Comparison of ENCODE assay signal across 8 cellular contexts in genomic region chr6:37258405-37258704, GRCh38. TPM values are rescaled to one million over a fixed set of nuclear protein-coding genes. Genes with fewer than 3 reads are reported as not detected.
DNase-seq lines count a peak whose midpoint lies in the region; ATAC-seq and TF ChIP-seq lines count a peak whose summit lies in the region.

No MANE protein-coding gene starts in this region.

- peak overlapping the region; percentile 56 for H3K23ac ChIP-seq in neuronal stem cell (ENCODE audit: low read depth, low read length, poor library complexity)

- peak overlapping the region; percentile 95 for H3K27ac ChIP-seq in CD8-positive, alpha-beta memory T cell (ENCODE audit: low read depth, low read length)
- H3K27ac ChIP-seq in PC-3 (ENCODE audit: low read length), result 0 out of 2 replicates have a peak overlapping the region, but pooled peaks have one; percentile 4
- no peak overlapping the region for H3K27ac ChIP-seq in neuronal stem cell (replicated peaks; ENCODE audit: low read length)

- H3K9me3 ChIP-seq in CD8-positive, alpha-beta memory T cell (ENCODE audit: low read length), result no peaks in the 10 kb centered on the region
- H3K9me3 ChIP-seq in PC-3 (ENCODE audit: low read length) (no peaks in the 10 kb centered on the region), neuronal stem cell (replicated peaks in 1 of 2; ENCODE audit: control insufficient read depth in 2 of 2, insufficient read depth in 1 of 2, low read depth in 1 of 2, low read length in 2 of 2) (no peaks in the 10 kb centered on the region)

- H2BK15ac ChIP-seq in neuronal stem cell (ENCODE audit: low read length), result no peak overlapping the region

- H3K4ac ChIP-seq in neuronal stem cell (ENCODE audit: low read length), result no peak overlapping the region

- H3K4me2 ChIP-seq in PC-3 (ENCODE audit: low read length) (peak overlapping the region; percentile 100), neuronal stem cell (ENCODE audit: insufficient read depth, low read length, poor library complexity, severe bottlenecking) (peak overlapping the region; percentile 78)

- H3K36me3 Mint-ChIP-seq in CD8-positive, alpha-beta memory T cell, result peaks cover 0 to 14% (median 5%) of the 10 kb centered on the region in 3 donors
- H3K36me3 Mint-ChIP-seq in endothelial cell (ENCODE audit: low read depth, unreplicated experiment), result peaks cover 8% of the 10 kb centered on the region

- peaks cover 55% of the 10 kb centered on the region for H3K79me2 ChIP-seq in PC-3 (ENCODE audit: low read length)

- H3K9me2 ChIP-seq in PC-3 (replicated peaks; ENCODE audit: low read length), result no peaks in the 10 kb centered on the region

- peaks cover 29% of the 10 kb centered on the region for H3K4me1 ChIP-seq in CD8-positive, alpha-beta memory T cell (ENCODE audit: insufficient read depth, low read length)
- peaks cover 25% of the 10 kb centered on the region for H3K4me1 ChIP-seq in PC-3 (ENCODE audit: insufficient read depth, low read length)
- H3K4me1 ChIP-seq in neuronal stem cell (ENCODE audit: control insufficient read depth in 2 of 2, insufficient read depth in 1 of 2, low read depth in 1 of 2, low read length in 2 of 2), result peaks cover 2 to 3% of the 10 kb centered on the region in 2 donors

- peaks cover 2% of the 10 kb centered on the region for H3K79me1 ChIP-seq in neuronal stem cell (ENCODE audit: low read depth, low read length)

- H3K14ac ChIP-seq in neuronal stem cell (ENCODE audit: low read length), result no peak overlapping the region

- H3K4me3 ChIP-seq in CD8-positive, alpha-beta memory T cell (ENCODE audit: low read length), result peak overlapping the region; percentile 95
- H3K4me3 ChIP-seq in PC-3 (ENCODE audit: low read length) (peak overlapping the region; percentile 98), neuronal stem cell (ENCODE audit: low read length in 2 of 2) (peak overlapping the region; percentile 70 to 90)

- H3K27me3 ChIP-seq in CD8-positive, alpha-beta memory T cell (ENCODE audit: insufficient read depth, low read length, poor library complexity, severe bottlenecking), result no peaks in the 10 kb centered on the region
- H3K27me3 ChIP-seq in PC-3 (ENCODE audit: low read length) (no peaks in the 10 kb centered on the region), neuronal stem cell (ENCODE audit: control insufficient read depth in 3 of 3, insufficient read depth in 3 of 3, low read depth in 1 of 3, low read length in 3 of 3) (peaks cover 0 to 2% (median 0%) of the 10 kb centered on the region in 3 experiments)

- H3K36me3 ChIP-seq in CD8-positive, alpha-beta memory T cell (ENCODE audit: insufficient read depth, low read length), result no peaks in the 10 kb centered on the region
- H3K36me3 ChIP-seq in PC-3 (ENCODE audit: low read depth, low read length) (no peaks in the 10 kb centered on the region), neuronal stem cell (replicated peaks in 1 of 2; ENCODE audit: control insufficient read depth in 2 of 2, insufficient read depth in 2 of 2, low read length in 2 of 2) (no peaks in the 10 kb centered on the region)

- no CpG with 5 or more reads among the region's 7 CpGs for WGBS in neuronal stem cell (ENCODE audit: extremely low coverage in 2 of 2, insufficient read length in 2 of 2, insufficient replicate concordance in 1 of 2), 2 donors

- H3K27me3 Mint-ChIP-seq in CD8-positive, alpha-beta memory T cell, result peaks cover 0 to 2% of the 10 kb centered on the region in 2 donors
- H3K27me3 Mint-ChIP-seq in endothelial cell (ENCODE audit: unreplicated experiment), result peaks cover 8% of the 10 kb centered on the region

- no peak; the same call in 1 of the 2 replicates for ATAC-seq in PC-3
- no peak for ATAC-seq in GM21529 (IDR thresholded peaks at IDR 0.05; ENCODE audit: unreplicated experiment)

- H3K18ac ChIP-seq in neuronal stem cell (ENCODE audit: low read length), result no peak overlapping the region

- POLR2A ChIA-PET in CD8-positive, alpha-beta memory T cell (lab: Charles Lee), result interaction anchor here (0.6 kb wide), 1 partner anchor 376 kb away, joined by 3 read pairs; no protein-coding TSS in a partner anchor
- POLR2A ChIA-PET in PC-3 (lab: Charles Lee; ENCODE audit: unreplicated experiment), result no interaction called here

- H2BK5ac ChIP-seq in neuronal stem cell (ENCODE audit: low read length), result no peak overlapping the region

- no peak for DNase-seq in CD8-positive, alpha-beta memory T cell
- DNase-seq in PC-3 (peak; percentile 5), endothelial cell (ENCODE audit: low spot score) (no peak), neuronal stem cell (ENCODE audit: low spot score) (no peak), inferior parietal cortex (ENCODE audit: extremely low spot score) (no peak), posterior vena cava (ENCODE audit: low spot score) (no peak), GM10266 (ENCODE audit: extremely low spot score) (no peak)

- CTCF ChIA-PET in CD8-positive, alpha-beta memory T cell (lab: Charles Lee), result interaction anchor here (2.1 kb wide), 1 partner anchor 240 kb away, joined by 6 read pairs; no protein-coding TSS in a partner anchor
- CTCF ChIA-PET in PC-3 (lab: Charles Lee), result no interaction called here

- peaks cover 44 to 61% (median 57%) of the 10 kb centered on the region in 3 donors for H3K4me1 Mint-ChIP-seq in CD8-positive, alpha-beta memory T cell
- peaks cover 27% of the 10 kb centered on the region for H3K4me1 Mint-ChIP-seq in endothelial cell (ENCODE audit: unreplicated experiment)

- H2AFZ ChIP-seq in PC-3 (ENCODE audit: low read length), result peak overlapping the region; percentile 97
- H2AFZ ChIP-seq in neuronal stem cell (ENCODE audit: low read length), result peak overlapping the region; percentile 90

- H3K27ac Mint-ChIP-seq in CD8-positive, alpha-beta memory T cell, result peak overlapping the region; percentile 70 to 98 (median 92)
- H3K27ac Mint-ChIP-seq in endothelial cell (ENCODE audit: unreplicated experiment), result peak overlapping the region; percentile 99

- H4K20me1 ChIP-seq in PC-3 (ENCODE audit: low read length), result no peaks in the 10 kb centered on the region

- H3K9ac ChIP-seq in PC-3 (ENCODE audit: low read length), result peak overlapping the region; percentile 95
- H3K9ac ChIP-seq in neuronal stem cell (ENCODE audit: low read depth, low read length, poor library complexity), result peak overlapping the region; percentile 89

- H4K8ac ChIP-seq in neuronal stem cell (ENCODE audit: low read depth, low read length), result no peak overlapping the region

- BruUV-seq in PC-3 (replicated peaks; lab: Mats Ljungman, UMichigan), result TSS peak; percentile 51

- TF ChIP-seq CTCF in PC-3 (conservative IDR thresholded peaks at IDR 0.05; ENCODE audit: low read depth, low read length) (no peak), endothelial cell (IDR thresholded peaks at IDR 0.05; ENCODE audit: unreplicated experiment) (no peak), GM10266 (IDR thresholded peaks at IDR 0.05; ENCODE audit: control insufficient read depth, insufficient read depth, low read depth, missing control alignments) (no peak)

- H2AK5ac ChIP-seq in neuronal stem cell (ENCODE audit: low read depth, low read length), result no peak overlapping the region

- peak overlapping the region; percentile 81 to 97 (median 91) for H3K4me3 Mint-ChIP-seq in CD8-positive, alpha-beta memory T cell
- H3K4me3 Mint-ChIP-seq in endothelial cell (ENCODE audit: unreplicated experiment), result peak overlapping the region; percentile 97

- intact Hi-C loops in PC-3 (cut with micrococcal nuclease) (no loop called here), posterior vena cava (cut with DNase I) (no loop called here)

- H2BK12ac ChIP-seq in neuronal stem cell (ENCODE audit: low read length), result no peak overlapping the region

- no peaks in the 10 kb centered on the region for H3F3A ChIP-seq in PC-3 (ENCODE audit: low read length, unreplicated experiment)

- H2BK120ac ChIP-seq in neuronal stem cell (ENCODE audit: low read depth, low read length), result peak overlapping the region; percentile 24

- H4K91ac ChIP-seq in neuronal stem cell (ENCODE audit: low read depth, low read length, poor library complexity), result no peak overlapping the region

- no peaks in the 10 kb centered on the region for H3K9me3 Mint-ChIP-seq in CD8-positive, alpha-beta memory T cell
- H3K9me3 Mint-ChIP-seq in endothelial cell (ENCODE audit: unreplicated experiment), result no peaks in the 10 kb centered on the region

RNA-seq across cellular contexts. Expression of gene TMEM217, which starts 0.4 kb away (rescaled TPM):
- 1 to 10 TPM; 4.2 to 6.6 TPM for total RNA-seq in CD8-positive, alpha-beta memory T cell
- 0.44 TPM for polyA plus RNA-seq in CD8-positive, alpha-beta memory T cell
- 2.2 and 2.4 TPM in 2 replicates for total RNA-seq in PC-3 (2014; rRNA removed)
- total RNA-seq in endothelial cell (ENCODE audit: unreplicated experiment), result 5.4 TPM
- 0.38 TPM for polyA plus RNA-seq in neuronal stem cell (2013, experiment 1 of 2)
- 0.32 TPM for polyA plus RNA-seq in neuronal stem cell (2013, experiment 2 of 2)
- total RNA-seq in posterior vena cava, result 1 to 10 TPM in 1 of 2 donors, under 1 TPM in 1; 0.56 to 2.0 TPM

RNA-seq across cellular contexts. Expression of gene TBC1D22B, which starts 0.8 kb away (rescaled TPM):
- 10 to 100 TPM; 14.4 TPM for total RNA-seq in CD8-positive, alpha-beta memory T cell
- 11.2 TPM for polyA plus RNA-seq in CD8-positive, alpha-beta memory T cell
- total RNA-seq in PC-3 (2014; rRNA removed) (9.1 and 9.6 TPM in 2 replicates), endothelial cell (ENCODE audit: unreplicated experiment) (11.8 TPM), posterior vena cava (1 to 10 TPM; 6.2 to 8.5 TPM)
- 11.0 TPM for polyA plus RNA-seq in neuronal stem cell (2013, experiment 1 of 2)
- 11.3 TPM for polyA plus RNA-seq in neuronal stem cell (2013, experiment 2 of 2)
